Comparison of ENCODE assay signal across 8 cellular contexts in the genomic region with DNA sequence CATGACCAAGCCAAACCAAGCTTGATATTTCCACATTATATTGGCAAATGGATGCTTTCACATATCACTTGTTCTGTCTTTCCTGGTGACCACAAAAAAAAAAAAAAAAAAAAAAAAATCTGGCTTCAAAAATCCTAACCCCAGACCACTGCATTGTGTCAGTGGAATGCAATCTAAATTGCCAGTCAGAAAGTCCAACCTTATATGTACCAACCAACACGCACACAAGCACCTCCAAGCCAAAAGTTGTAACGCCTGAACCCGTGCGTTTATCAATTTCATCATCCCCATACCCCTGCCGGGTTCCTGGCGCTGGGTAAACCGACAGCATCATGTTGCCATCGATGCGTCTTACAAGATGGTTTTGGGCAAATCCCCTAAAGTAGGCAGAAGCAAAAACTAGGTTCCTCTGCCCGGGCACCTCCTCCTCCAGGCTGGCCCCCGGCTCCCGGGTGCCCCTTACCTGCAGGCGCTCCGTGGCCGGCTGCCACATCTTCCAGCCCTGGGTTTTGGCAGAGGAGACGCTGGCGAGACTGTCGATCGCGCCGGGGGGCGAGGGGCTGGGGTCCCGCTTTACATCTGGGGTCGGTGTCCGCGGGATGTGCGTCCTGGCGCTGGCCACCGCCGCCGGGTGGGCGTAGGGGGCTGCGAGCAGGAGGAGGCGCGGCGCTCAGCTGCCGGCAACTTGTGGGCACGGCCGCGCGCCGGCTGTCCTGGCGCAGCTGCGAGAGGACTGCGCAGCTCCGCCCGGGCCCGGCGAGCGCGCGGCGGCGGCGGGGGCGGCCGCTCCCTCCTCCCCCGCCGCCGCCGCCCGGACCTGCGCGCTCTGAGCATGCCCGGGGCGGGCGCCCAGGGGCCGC. TPM values are rescaled to one million over a fixed set of nuclear protein-coding genes. Genes with fewer than 3 reads are reported as not detected.
A peak's percentile ranks its signal among the peaks of the same experiment; 100 is the strongest.
DNase-seq lines count a peak whose midpoint lies in the region; ATAC-seq and TF ChIP-seq lines count a peak whose summit lies in the region.

A gene with protein sequence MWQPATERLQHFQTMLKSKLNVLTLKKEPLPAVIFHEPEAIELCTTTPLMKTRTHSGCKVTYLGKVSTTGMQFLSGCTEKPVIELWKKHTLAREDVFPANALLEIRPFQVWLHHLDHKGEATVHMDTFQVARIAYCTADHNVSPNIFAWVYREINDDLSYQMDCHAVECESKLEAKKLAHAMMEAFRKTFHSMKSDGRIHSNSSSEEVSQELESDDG (minus strand): TSS at position 737 of the 860 bp plus-strand sequence. CDS start 244 bp downstream, at position 493.

- DNase-seq in HEK293T (ENCODE audit: extremely low spot score) = peak; percentile 18
- DNase-seq in SK-MEL-5 (ENCODE audit: low read depth, low spot score) = peak; percentile 33
- DNase-seq in heart left ventricle = peak in 4 of 5 donors; percentile 33 to 68 (median 52)
- DNase-seq in posterior vena cava (ENCODE audit: low spot score) = peak; percentile 85
- DNase-seq in NK-92 (lab: John Stamatoyannopoulos, UW; ENCODE audit: unreplicated experiment) = no peak
- no peak for DNase-seq in stimulated activated naive CD8-positive, alpha-beta T cell treated with anti-CD3 and anti-CD28 coated beads, Interleukin-15, Interleukin-2, amounts not matched to agents 100 U/mL and 50 U/mL, for 24 hours
- no peak for DNase-seq in WERI-Rb-1
- DNase-seq in MV-4-11 (lab: John Stamatoyannopoulos, UW) = no peak

- H3K27ac ChIP-seq in heart left ventricle = peak within 1 kb of the TSS; percentile 23 to 83 (median 74)
- no peak within 1 kb of the TSS for H3K27ac ChIP-seq in WERI-Rb-1

- intact Hi-C loops in heart left ventricle (cut with DNase I) = loop anchor here (5.0 to 10.0 kb wide), 11 partner anchors 133 to 1386 kb away; no protein-coding TSS in a partner anchor
- intact Hi-C loops in posterior vena cava (cut with DNase I) = loop anchor here in 1 of 2 donors (5.0 kb wide), 1 partner anchor 133 kb away; no protein-coding TSS in a partner anchor

- in situ Hi-C loops in SK-MEL-5 (cut with HindIII; ENCODE audit: low pct_unique_long_range_greater_than_20kb, low sequenced_read_pairs) = no loop called here

- TF ChIP-seq CTCF in heart left ventricle (IDR thresholded peaks at IDR 0.05) (no peak), WERI-Rb-1 (IDR thresholded peaks at IDR 0.05; ENCODE audit: low read depth, low read length) (no peak)

- CTCF ChIA-PET in HEK293T (lab: Yijun Ruan, JAX) = no interaction called here

- 2 to 5% (median 4%) methylated on average over 22 to 68 of the region's 68 CpGs for WGBS in heart left ventricle, 4 donors

- peak within 1 kb of the TSS; percentile 33 to 88 (median 72) for H3K4me3 ChIP-seq in heart left ventricle
- H3K4me3 ChIP-seq in WERI-Rb-1 (ENCODE audit: low read depth, low read length) = no peak within 1 kb of the TSS

- H3K9me3 ChIP-seq in heart left ventricle (no peaks in the 10 kb centered on the region), WERI-Rb-1 (ENCODE audit: severe bottlenecking) (no peaks in the 10 kb centered on the region)

- peaks cover 0 to 21% (median 2%) of the 10 kb centered on the region in 12 donors for H3K4me1 ChIP-seq in heart left ventricle

- H3K27me3 ChIP-seq in heart left ventricle (peaks cover 0 to 5% (median 0%) of the 10 kb centered on the region in 9 donors), WERI-Rb-1 (ENCODE audit: insufficient read depth, low read depth, severe bottlenecking) (peaks cover 78% of the 10 kb centered on the region)

- peak in 1 of 2 donors; percentile 33 for TF ChIP-seq POLR2A in heart left ventricle (IDR thresholded peaks at IDR 0.05)

- peak in 3 of 4 donors; percentile 60 to 88 (median 87) for ATAC-seq in heart left ventricle
- no peak for ATAC-seq in stimulated activated naive CD8-positive, alpha-beta T cell treated with anti-CD3 and anti-CD28 coated beads, Interleukin-15, Interleukin-2, amounts not matched to agents 100 U/mL and 50 U/mL, for 24 hours

- no peaks in the 10 kb centered on the region for H3K36me3 ChIP-seq in heart left ventricle
- no peaks in the 10 kb centered on the region for H3K36me3 ChIP-seq in WERI-Rb-1

- POLR2A ChIA-PET in HEK293T (lab: Yijun Ruan, JAX) = no interaction called here

TF ChIP-seq in HEK293T, 16 proteins besides CTCF, POLR2A, EP300 and RAD21:
- no peak for TF ChIP-seq HDGF (IDR thresholded peaks at IDR 0.05; ENCODE audit: borderline replicate concordance)
- TF ChIP-seq FOXK2 (IDR thresholded peaks at IDR 0.05) = no peak
- no peak for TF ChIP-seq FOXM1 (IDR thresholded peaks at IDR 0.05; ENCODE audit: borderline replicate concordance)
- no peak for TF ChIP-seq SP1 (IDR thresholded peaks at IDR 0.05)
- no peak for TF ChIP-seq SUZ12 (IDR thresholded peaks at IDR 0.05)
- no peak for TF ChIP-seq TARDBP (IDR thresholded peaks at IDR 0.05)
- no peak for TF ChIP-seq NFRKB (IDR thresholded peaks at IDR 0.05)
- no peak for TF ChIP-seq ELF4 (IDR thresholded peaks at IDR 0.05)

RNA-seq across cellular contexts. Expression of the gene that starts here (rescaled TPM):
- total RNA-seq in SK-MEL-5 (2014; rRNA removed; shearing (Covaris generic)) = 0.95 and 1.4 TPM in 2 replicates
- polyA plus RNA-seq in SK-MEL-5 (2015; cell fraction: cytosol; rRNA removed) = 3.4 and 3.9 TPM in 2 replicates
- polyA plus RNA-seq in SK-MEL-5 (2015; cell fraction: nucleus; rRNA removed) = 0.91 and 1.4 TPM in 2 replicates
- total RNA-seq in heart left ventricle = 10 to 100 TPM in 2 of 9 donors, 1 to 10 TPM in 7; 3.1 to 17.7 (median 7.1) TPM
- polyA plus RNA-seq in heart left ventricle = 1 to 10 TPM; 2.1 to 9.9 TPM
- 10 to 100 TPM; 33.8 to 42.4 TPM for total RNA-seq in posterior vena cava

Comparison
In these comparisons a context has a peak if more than half of its experiments do, and no peak if none do; other contexts are left out.
1. DNase-seq: peak in HEK293T (single experiment), SK-MEL-5 (single experiment), heart left ventricle (4 of 5) and posterior vena cava (single experiment); none in NK-92 (single experiment), stimulated activated naive CD8-positive, alpha-beta T cell treated with anti-CD3 and anti-CD28 coated beads, Interleukin-15, Interleukin-2, amounts not matched to agents 100 U/mL and 50 U/mL, for 24 hours (single experiment), WERI-Rb-1 (single experiment) and MV-4-11 (single experiment).